ENCODE assay signal across 19 cellular contexts in genomic region chr16:85200471-85201278, GRCh38.
A peak's percentile ranks its signal among the peaks of the same experiment; 100 is the strongest.
DNase-seq lines count a peak whose midpoint lies in the region; ATAC-seq, FAIRE-seq and TF ChIP-seq lines count a peak whose summit lies in the region.
"Had no signal": no experiment of that assay in that cellular context is flagged by ENCODE, and none has a peak within 500 bp of the region (broad histone marks: within the 10 kb centered on the region; RNA-seq: fewer than 3 reads in every experiment).

No MANE protein-coding gene starts in this region.

- no TSS peak for BruUV-seq in IMR-90 (replicated peaks; lab: Mats Ljungman, UMichigan)

- no peak overlapping the region for H3K4me3 ChIP-seq in BLaER1 treated with 17β-estradiol and CSF1 and Interleukin-3, amounts not matched to agents 10 nM and 100 nM
- H3K4me3 ChIP-seq in IMR-90 (ENCODE audit: insufficient read depth, low read depth, low read length): no peak overlapping the region
- no peak overlapping the region for H3K4me3 ChIP-seq in neuronal stem cell (ENCODE audit: low read length in 2 of 2)
- H3K4me3 ChIP-seq: mucosa of descending colon, ovary, skin epidermis, uterus had no signal

- ATAC-seq in IMR-90 (ENCODE audit: low read depth): no peak
- ATAC-seq: activated naive CD8-positive, alpha-beta T cell treated with anti-CD3 and anti-CD28 coated beads, Interleukin-2, amount 50 U/mL, for 24 hours; mucosa of descending colon; stimulated activated effector memory CD8-positive, alpha-beta T cell treated with anti-CD3 and anti-CD28 coated beads, Interleukin-12 subunit alpha, Interleukin-12 subunit beta, amount 100 ng/mL, for 72 hours had no signal

- TF ChIP-seq RAD21 in IMR-90 (IDR thresholded peaks at IDR 0.05; ENCODE audit: low read length): no peak

- dilution Hi-C loops in IMR-90 (cut with HindIII; ENCODE audit: low sequenced_read_pairs, unreplicated experiment): no loop called here

- no peaks in the 10 kb centered on the region for H3K36me3 ChIP-seq in BLaER1 treated with 17β-estradiol and CSF1 and Interleukin-3, amounts not matched to agents 10 nM and 100 nM
- H3K36me3 ChIP-seq in IMR-90 (ENCODE audit: control insufficient read depth, insufficient read depth, low read length) (no peaks in the 10 kb centered on the region), neuronal stem cell (replicated peaks in 1 of 2; ENCODE audit: control insufficient read depth in 2 of 2, insufficient read depth in 2 of 2, low read length in 2 of 2) (no peaks in the 10 kb centered on the region)
- H3K36me3 ChIP-seq: ovary, uterus had no signal

- no peaks in the 10 kb centered on the region for H3K9me3 Mint-ChIP-seq in endothelial cell (ENCODE audit: unreplicated experiment)
- H3K9me3 Mint-ChIP-seq: activated naive CD8-positive, alpha-beta T cell treated with anti-CD3 and anti-CD28 coated beads, Interleukin-2, amount 50 U/mL, for 24 hours; stimulated activated effector memory CD8-positive, alpha-beta T cell treated with anti-CD3 and anti-CD28 coated beads, Interleukin-12 subunit alpha, Interleukin-12 subunit beta, amount 100 ng/mL, for 72 hours had no signal

- H3K79me1 ChIP-seq in IMR-90 (ENCODE audit: low read depth in 1 of 2, low read length in 2 of 2) (peaks cover 36 to 95% of the 10 kb centered on the region in 2 experiments; a peak in 3 of 4 replicates), neuronal stem cell (ENCODE audit: low read depth, low read length) (no peaks in the 10 kb centered on the region)

- peak overlapping the region in 2 of 11 experiments; percentile 1 to 37; a peak in 2 of 22 replicates for H3K9ac ChIP-seq in BLaER1 treated with 17β-estradiol and CSF1 and Interleukin-3, amounts not matched to agents 10 nM and 100 nM
- no peak overlapping the region for H3K9ac ChIP-seq in IMR-90 (ENCODE audit: low read depth, low read length)
- no peak overlapping the region for H3K9ac ChIP-seq in neuronal stem cell (ENCODE audit: low read depth, low read length, poor library complexity)

- H3K9me1 ChIP-seq in IMR-90 (ENCODE audit: insufficient read depth, low read length): peaks cover 37% of the 10 kb centered on the region

- in situ Hi-C loops in IMR-90 (cut with MboI; ENCODE audit: low sequenced_read_pairs): no loop called here

- peaks cover 0 to 5% (median 0%) of the 10 kb centered on the region in 11 experiments; a peak in 3 of 22 replicates for H3K9me3 ChIP-seq in BLaER1 treated with 17β-estradiol and CSF1 and Interleukin-3, amounts not matched to agents 10 nM and 100 nM (replicated peaks in 1 of 11)
- H3K9me3 ChIP-seq in IMR-90 (ENCODE audit: control insufficient read depth, insufficient read depth, low read length) (peaks cover 2% of the 10 kb centered on the region; the same call in 1 of the 2 replicates), neuronal stem cell (replicated peaks in 1 of 2; ENCODE audit: control insufficient read depth in 2 of 2, insufficient read depth in 1 of 2, low read depth in 1 of 2, low read length in 2 of 2) (no peaks in the 10 kb centered on the region)
- H3K9me3 ChIP-seq: mucosa of descending colon, ovary, uterus had no signal

- H4K20me1 ChIP-seq in BLaER1 treated with 17β-estradiol and CSF1 and Interleukin-3, amounts not matched to agents 10 nM and 100 nM: peaks cover 0 to 5% (median 0%) of the 10 kb centered on the region in 11 experiments; a peak in 1 of 22 replicates
- peaks cover 11% of the 10 kb centered on the region for H4K20me1 ChIP-seq in IMR-90 (ENCODE audit: insufficient read depth, low read length)

- H3K4me3 Mint-ChIP-seq in endothelial cell (ENCODE audit: unreplicated experiment): no peak overlapping the region
- H3K4me3 Mint-ChIP-seq: activated naive CD8-positive, alpha-beta T cell treated with anti-CD3 and anti-CD28 coated beads, Interleukin-2, amount 50 U/mL, for 24 hours; stimulated activated effector memory CD8-positive, alpha-beta T cell treated with anti-CD3 and anti-CD28 coated beads, Interleukin-12 subunit alpha, Interleukin-12 subunit beta, amount 100 ng/mL, for 72 hours had no signal

- H2AK5ac ChIP-seq in IMR-90 (ENCODE audit: low read depth, low read length) (peak overlapping the region; percentile 98), neuronal stem cell (ENCODE audit: low read depth, low read length) (no peak overlapping the region)

- peak overlapping the region; percentile 31 for H4K91ac ChIP-seq in IMR-90 (ENCODE audit: insufficient read depth, low read depth, low read length)
- no peak overlapping the region for H4K91ac ChIP-seq in neuronal stem cell (ENCODE audit: low read depth, low read length, poor library complexity)

- no peaks in the 10 kb centered on the region; a peak in 1 of 22 replicates for H3K27me3 ChIP-seq in BLaER1 treated with 17β-estradiol and CSF1 and Interleukin-3, amounts not matched to agents 10 nM and 100 nM
- H3K27me3 ChIP-seq in IMR-90 (ENCODE audit: control insufficient read depth, insufficient read depth, low read length) (no peaks in the 10 kb centered on the region), neuronal stem cell (ENCODE audit: control insufficient read depth in 3 of 3, insufficient read depth in 3 of 3, low read depth in 1 of 3, low read length in 3 of 3) (no peaks in the 10 kb centered on the region)
- H3K27me3 ChIP-seq: ovary, uterus had no signal

- peak overlapping the region; percentile 57 to 77 (median 69) for H3K4me2 ChIP-seq in BLaER1 treated with 17β-estradiol and CSF1 and Interleukin-3, amounts not matched to agents 10 nM and 100 nM
- no peak overlapping the region for H3K4me2 ChIP-seq in IMR-90 (ENCODE audit: low read depth, low read length)
- no peak overlapping the region for H3K4me2 ChIP-seq in neuronal stem cell (ENCODE audit: insufficient read depth, low read length, poor library complexity, severe bottlenecking)

- H3K27me3 Mint-ChIP-seq in endothelial cell (ENCODE audit: unreplicated experiment): peaks cover 7% of the 10 kb centered on the region

- intact Hi-C loops in IMR-90 (cut with micrococcal nuclease): no loop called here

- no peak overlapping the region for H2BK12ac ChIP-seq in neuronal stem cell (ENCODE audit: low read length)

- WGBS in IMR-90 (ENCODE audit: extremely low coverage in 2 of 2, insufficient read length in 1 of 2), 2 experiments: 76% methylated on average over 5 of the region's 17 CpGs; no CpG with 5 or more reads in 1 of the 2 experiments
- WGBS in neuronal stem cell (ENCODE audit: extremely low coverage in 2 of 2, insufficient read length in 2 of 2, insufficient replicate concordance in 1 of 2), 2 donors: no CpG with 5 or more reads among the region's 17 CpGs

- peak overlapping the region; percentile 77; the same call in 1 of the 3 replicates for H2BK15ac ChIP-seq in IMR-90 (ENCODE audit: low read depth, low read length)
- H2BK15ac ChIP-seq in neuronal stem cell (ENCODE audit: low read length): no peak overlapping the region

- H3K27ac Mint-ChIP-seq in endothelial cell (ENCODE audit: unreplicated experiment): peak overlapping the region; percentile 5
- H3K27ac Mint-ChIP-seq: activated naive CD8-positive, alpha-beta T cell treated with anti-CD3 and anti-CD28 coated beads, Interleukin-2, amount 50 U/mL, for 24 hours had no signal

- H3K18ac ChIP-seq in IMR-90 (ENCODE audit: low read depth, low read length): peak overlapping the region; percentile 33; the same call in 1 of the 2 replicates
- H3K18ac ChIP-seq in neuronal stem cell (ENCODE audit: low read length): no peak overlapping the region

- H2AFZ ChIP-seq in IMR-90 (replicated peaks; ENCODE audit: low read length, poor library complexity) (peak overlapping the region; percentile 5), neuronal stem cell (ENCODE audit: low read length) (no peak overlapping the region)

- H4K5ac ChIP-seq in IMR-90 (ENCODE audit: low read depth, low read length): peak overlapping the region; percentile 94

- peak overlapping the region in 1 of 2 experiments; percentile 97; a peak in 3 of 4 replicates for H4K8ac ChIP-seq in IMR-90 (ENCODE audit: low read depth in 2 of 2, low read length in 2 of 2)
- no peak overlapping the region for H4K8ac ChIP-seq in neuronal stem cell (ENCODE audit: low read depth, low read length)

- H2BK120ac ChIP-seq in IMR-90 (ENCODE audit: low read depth, low read length) (peak overlapping the region; percentile 78), neuronal stem cell (ENCODE audit: low read depth, low read length) (no peak overlapping the region)

- no peak overlapping the region for H3K27ac ChIP-seq in BLaER1 treated with 17β-estradiol and CSF1 and Interleukin-3, amounts not matched to agents 10 nM and 100 nM
- H3K27ac ChIP-seq in IMR-90 (ENCODE audit: insufficient read depth, low read length): peak overlapping the region; percentile 96
- no peak overlapping the region for H3K27ac ChIP-seq in neuronal stem cell (replicated peaks; ENCODE audit: low read length)

- peaks cover 3% of the 10 kb centered on the region for H3K36me3 Mint-ChIP-seq in endothelial cell (ENCODE audit: low read depth, unreplicated experiment)
- H3K36me3 Mint-ChIP-seq: stimulated activated effector memory CD8-positive, alpha-beta T cell treated with anti-CD3 and anti-CD28 coated beads, Interleukin-12 subunit alpha, Interleukin-12 subunit beta, amount 100 ng/mL, for 72 hours had no signal

- peak overlapping the region; percentile 9; the same call in 1 of the 2 replicates for H3K56ac ChIP-seq in IMR-90 (ENCODE audit: extremely low read depth, insufficient read depth, low read length)

- H2BK5ac ChIP-seq in IMR-90 (ENCODE audit: low read depth, low read length, poor library complexity, severe bottlenecking) (peak overlapping the region; percentile 97), neuronal stem cell (ENCODE audit: low read length) (no peak overlapping the region)

- H2BK20ac ChIP-seq in IMR-90 (ENCODE audit: low read depth, low read length): peak overlapping the region; percentile 27; the same call in 1 of the 2 replicates

- TF ChIP-seq CTCF in IMR-90 (conservative IDR thresholded peaks at IDR 0.05; ENCODE audit: low read depth, low read length) (no peak), endothelial cell (IDR thresholded peaks at IDR 0.05; ENCODE audit: unreplicated experiment) (no peak)

- H3K23ac ChIP-seq in IMR-90 (ENCODE audit: low read depth, low read length): peak overlapping the region; percentile 79; the same call in 1 of the 2 replicates
- H3K23ac ChIP-seq in neuronal stem cell (ENCODE audit: low read depth, low read length, poor library complexity): peak overlapping the region; percentile 1

- DNase-seq in IMR-90: no peak
- no peak for DNase-seq in endothelial cell (ENCODE audit: low spot score)
- no peak for DNase-seq in neuronal stem cell (ENCODE audit: low spot score)
- no peak for DNase-seq in GM12891 (ENCODE audit: insufficient read length, low spot score)
- no peak for DNase-seq in stimulated activated naive CD4-positive, alpha-beta T cell treated with Interleukin-2 at 50 U/mL for 16 hours (lab: John Stamatoyannopoulos, UW)
- no peak for DNase-seq in activated naive CD4-positive, alpha-beta T cell (lab: John Stamatoyannopoulos, UW)
- DNase-seq in germinal center (ENCODE audit: low spot score): no peak
- DNase-seq: activated CD4-positive, alpha-beta T cell treated with anti-CD3 and anti-CD28 coated beads, Interleukin-2, amount 50 U/mL, for 48 hours; activated naive CD8-positive, alpha-beta T cell treated with anti-CD3 and anti-CD28 coated beads, Interleukin-2, amount 50 U/mL, for 24 hours; activated T-cell treated with anti-CD3 and anti-CD28 coated beads, Interleukin-2, amount 50 U/mL, for 48 hours; AML-193; islet precursor cell; mucosa of descending colon; NCI-H446; ovary; uterus had no signal

- H3K14ac ChIP-seq in IMR-90 (replicated peaks; ENCODE audit: low read depth, low read length): peak overlapping the region; percentile 69
- no peak overlapping the region for H3K14ac ChIP-seq in neuronal stem cell (ENCODE audit: low read length)

- POLR2A ChIA-PET in IMR-90 (lab: Charles Lee; ENCODE audit: unreplicated experiment): interaction anchor here (0.6 kb wide), 2 partner anchors 72 to 374 kb away, joined by 4 to 5 read pairs; no protein-coding TSS in a partner anchor

- H3K4ac ChIP-seq in IMR-90 (ENCODE audit: low read depth, low read length) (peak overlapping the region; percentile 99), neuronal stem cell (ENCODE audit: low read length) (no peak overlapping the region)

- H3K4me1 ChIP-seq in BLaER1 treated with 17β-estradiol and CSF1 and Interleukin-3, amounts not matched to agents 10 nM and 100 nM: peaks cover 29 to 69% (median 59%) of the 10 kb centered on the region in 10 experiments
- H3K4me1 ChIP-seq in IMR-90 (ENCODE audit: control insufficient read depth, insufficient read depth, low read length) (peaks cover 74% of the 10 kb centered on the region), neuronal stem cell (ENCODE audit: control insufficient read depth in 2 of 2, insufficient read depth in 1 of 2, low read depth in 1 of 2, low read length in 2 of 2) (peaks cover 19 to 43% of the 10 kb centered on the region in 2 donors)

- peak overlapping the region; percentile 17 for H2AK9ac ChIP-seq in IMR-90 (replicated peaks; ENCODE audit: low read depth, low read length, poor library complexity)

- peaks cover under 1% of the 10 kb centered on the region for H3K4me1 Mint-ChIP-seq in endothelial cell (ENCODE audit: unreplicated experiment)
- H3K4me1 Mint-ChIP-seq: activated naive CD8-positive, alpha-beta T cell treated with anti-CD3 and anti-CD28 coated beads, Interleukin-2, amount 50 U/mL, for 24 hours; stimulated activated effector memory CD8-positive, alpha-beta T cell treated with anti-CD3 and anti-CD28 coated beads, Interleukin-12 subunit alpha, Interleukin-12 subunit beta, amount 100 ng/mL, for 72 hours had no signal

- CTCF ChIA-PET in IMR-90 (lab: Yijun Ruan, JAX): no interaction called here

- no peak for FAIRE-seq in GM12891 (lab: Jason Lieb, UNC)

- no peak for TF ChIP-seq POLR2A in IMR-90 (IDR thresholded peaks at IDR 0.05; ENCODE audit: low read depth, low read length)
- TF ChIP-seq POLR2A in GM12891 (IDR thresholded peaks at IDR 0.05; ENCODE audit: low read depth, low read length): no peak

Comparison
In these comparisons a context has a peak if more than half of its experiments do, and no peak if none do; other contexts are left out.
1. H3K4me2 ChIP-seq: peak in BLaER1 treated with 17β-estradiol and CSF1 and Interleukin-3, amounts not matched to agents 10 nM and 100 nM (11 of 11); none in IMR-90 (single experiment) and neuronal stem cell (single experiment).